ENCODE assay signal across 13 cellular contexts in the genomic region with DNA sequence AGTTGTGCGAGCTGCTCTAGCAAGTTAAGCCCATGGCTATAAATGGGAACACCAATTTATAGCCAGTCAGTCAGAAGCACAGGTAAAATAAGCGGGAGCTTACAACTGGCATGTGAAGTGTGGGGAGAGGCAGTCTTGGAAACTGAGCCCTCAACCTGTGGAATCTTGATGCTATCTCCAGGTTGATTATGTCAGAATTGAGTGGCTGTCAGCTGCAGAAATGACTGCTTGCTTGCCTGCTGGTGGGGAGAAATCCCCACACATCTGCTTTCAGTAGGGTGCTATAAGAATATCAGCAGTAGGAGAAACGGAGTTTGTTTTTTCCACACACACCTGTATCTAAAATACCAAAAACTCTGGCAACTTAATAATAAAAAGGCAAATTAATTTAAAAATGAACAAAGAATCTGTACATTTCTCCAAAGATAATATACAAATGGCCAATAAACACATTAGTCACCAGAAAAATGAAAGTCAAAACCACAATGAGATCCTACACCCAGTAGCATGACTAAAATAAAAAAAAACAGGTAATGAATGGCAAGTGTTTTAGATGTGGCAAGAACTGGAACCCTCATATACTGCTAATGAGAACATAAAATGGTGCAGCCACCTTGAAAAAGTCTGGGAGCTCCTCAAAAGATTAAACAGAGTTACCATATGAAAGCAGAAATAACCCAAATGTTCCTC. TPM values are rescaled to one million over a fixed set of nuclear protein-coding genes. Genes with fewer than 3 reads are reported as not detected.
DNase-seq lines count a peak whose midpoint lies in the region; ATAC-seq and TF ChIP-seq lines count a peak whose summit lies in the region.
"Had no signal": no experiment of that assay in that cellular context is flagged by ENCODE, and none has a peak within 500 bp of the region (broad histone marks: within the 10 kb centered on the region; RNA-seq: fewer than 3 reads in every experiment).

No MANE protein-coding gene starts in this region.

- no peak overlapping the region for H2AFZ ChIP-seq in fibroblast of lung (ENCODE audit: low read length)

- TF ChIP-seq CTCF in fibroblast of lung (conservative IDR thresholded peaks at IDR 0.05 in 1 of 2, IDR thresholded peaks at IDR 0.05 in 1 of 2; ENCODE audit: low read depth in 1 of 2, low read length in 2 of 2), result no peak

- ATAC-seq in activated naive CD8-positive, alpha-beta T cell treated with anti-CD3 and anti-CD28 coated beads, Interleukin-2, amount 50 U/mL, for 24 hours, result peak; percentile 69
- ATAC-seq in stimulated activated naive CD8-positive, alpha-beta T cell treated with anti-CD3 and anti-CD28 coated beads, Interleukin-15, Interleukin-2, amounts not matched to agents 100 U/mL and 50 U/mL, for 24 hours, result peak; percentile 55
- ATAC-seq in HG02981 (IDR thresholded peaks at IDR 0.05; ENCODE audit: unreplicated experiment), result no peak
- ATAC-seq: Panc1 had no signal

- no peak overlapping the region for H3K4me3 Mint-ChIP-seq in activated naive CD8-positive, alpha-beta T cell treated with anti-CD3 and anti-CD28 coated beads, Interleukin-2, amount 50 U/mL, for 24 hours
- no peak overlapping the region for H3K4me3 Mint-ChIP-seq in activated naive CD8-positive, alpha-beta T cell treated with anti-CD3 and anti-CD28 coated beads for 36 hours
- H3K4me3 Mint-ChIP-seq: activated naive CD8-positive, alpha-beta T cell treated with anti-CD3 and anti-CD28 coated beads, Interleukin-2, amount 10 ng/mL, durations not matched to agents 7 days and 5 days; immature natural killer cell had no signal

- H3K9ac ChIP-seq in fibroblast of lung (ENCODE audit: insufficient read depth, low read length), result no peak overlapping the region

- H3K9me3 ChIP-seq in fibroblast of lung (ENCODE audit: control insufficient read depth, insufficient read depth, low read depth, low read length), result no peaks in the 10 kb centered on the region

- peak overlapping the region; percentile 29 for H3K27ac Mint-ChIP-seq in activated naive CD8-positive, alpha-beta T cell treated with anti-CD3 and anti-CD28 coated beads, Interleukin-2, amount 50 U/mL, for 24 hours
- no peak overlapping the region for H3K27ac Mint-ChIP-seq in activated naive CD8-positive, alpha-beta T cell treated with anti-CD3 and anti-CD28 coated beads for 36 hours
- H3K27ac Mint-ChIP-seq: activated naive CD8-positive, alpha-beta T cell treated with anti-CD3 and anti-CD28 coated beads, Interleukin-2, amount 10 ng/mL, durations not matched to agents 7 days and 5 days had no signal

- H3K36me3 Mint-ChIP-seq in activated naive CD8-positive, alpha-beta T cell treated with anti-CD3 and anti-CD28 coated beads, Interleukin-2, amount 50 U/mL, for 24 hours (ENCODE audit: low read depth), result peaks cover 3% of the 10 kb centered on the region
- peaks cover 4% of the 10 kb centered on the region for H3K36me3 Mint-ChIP-seq in activated naive CD8-positive, alpha-beta T cell treated with anti-CD3 and anti-CD28 coated beads for 36 hours
- H3K36me3 Mint-ChIP-seq: immature natural killer cell had no signal

- no peak overlapping the region for H3K4me2 ChIP-seq in fibroblast of lung (ENCODE audit: extremely low read depth, insufficient read depth, low read length)

- H3K27ac ChIP-seq in fibroblast of lung (ENCODE audit: insufficient read depth, low read length), result no peak overlapping the region

- no peaks in the 10 kb centered on the region for H3K27me3 Mint-ChIP-seq in activated naive CD8-positive, alpha-beta T cell treated with anti-CD3 and anti-CD28 coated beads, Interleukin-2, amount 50 U/mL, for 24 hours
- no peaks in the 10 kb centered on the region for H3K27me3 Mint-ChIP-seq in activated naive CD8-positive, alpha-beta T cell treated with anti-CD3 and anti-CD28 coated beads for 36 hours
- H3K27me3 Mint-ChIP-seq: activated naive CD8-positive, alpha-beta T cell treated with anti-CD3 and anti-CD28 coated beads, Interleukin-2, amount 10 ng/mL, durations not matched to agents 7 days and 5 days had no signal

- H3K79me2 ChIP-seq in fibroblast of lung (ENCODE audit: control insufficient read depth, insufficient read depth, low read length), result peaks cover 67% of the 10 kb centered on the region

- peaks cover 12% of the 10 kb centered on the region for H3K4me1 ChIP-seq in fibroblast of lung (ENCODE audit: control insufficient read depth, extremely low read depth, insufficient read depth, low read length)

- H3K27me3 ChIP-seq in fibroblast of lung (ENCODE audit: control insufficient read depth, insufficient read depth, low read length), result no peaks in the 10 kb centered on the region

- DNase-seq in activated naive CD8-positive, alpha-beta T cell treated with anti-CD3 and anti-CD28 coated beads, Interleukin-2, amount 50 U/mL, for 24 hours, result no peak
- DNase-seq in activated naive CD8-positive, alpha-beta T cell treated with anti-CD3 and anti-CD28 coated beads for 36 hours, result no peak
- DNase-seq in LHCN-M2 (ENCODE audit: low read depth), result peak; percentile 34
- peak; percentile 38 to 62 for DNase-seq in fibroblast of lung (ENCODE audit: low read depth in 2 of 2)
- DNase-seq in stimulated activated naive CD8-positive, alpha-beta T cell treated with anti-CD3 and anti-CD28 coated beads, Interleukin-15, Interleukin-2, amounts not matched to agents 100 U/mL and 50 U/mL, for 24 hours, result no peak
- DNase-seq in NAMALWA (ENCODE audit: low spot score), result no peak
- no peak for DNase-seq in amniotic stem cell (lab: John Stamatoyannopoulos, UW)
- DNase-seq: activated naive CD8-positive, alpha-beta T cell treated with anti-CD3 and anti-CD28 coated beads, Interleukin-2, amount 10 ng/mL, durations not matched to agents 7 days and 5 days; AML-193; immature natural killer cell; stimulated activated naive CD4-positive, alpha-beta T cell treated with Interleukin-2 at 50 U/mL for 16 hours had no signal

- no peak overlapping the region for H3K4me3 ChIP-seq in fibroblast of lung (replicated peaks in 1 of 4; ENCODE audit: control extremely low read depth in 1 of 4, insufficient read depth in 1 of 4, low read depth in 3 of 4, low read length in 4 of 4)

- peaks cover 2% of the 10 kb centered on the region for H4K20me1 ChIP-seq in fibroblast of lung (ENCODE audit: control insufficient read depth, extremely low read depth, insufficient read depth, low read length)

- peaks cover 15% of the 10 kb centered on the region for H3K4me1 Mint-ChIP-seq in activated naive CD8-positive, alpha-beta T cell treated with anti-CD3 and anti-CD28 coated beads, Interleukin-2, amount 50 U/mL, for 24 hours
- H3K4me1 Mint-ChIP-seq in activated naive CD8-positive, alpha-beta T cell treated with anti-CD3 and anti-CD28 coated beads for 36 hours, result peaks cover 23% of the 10 kb centered on the region

- H3K9me3 Mint-ChIP-seq in activated naive CD8-positive, alpha-beta T cell treated with anti-CD3 and anti-CD28 coated beads, Interleukin-2, amount 50 U/mL, for 24 hours, result no peaks in the 10 kb centered on the region
- no peaks in the 10 kb centered on the region for H3K9me3 Mint-ChIP-seq in activated naive CD8-positive, alpha-beta T cell treated with anti-CD3 and anti-CD28 coated beads for 36 hours
- H3K9me3 Mint-ChIP-seq: activated naive CD8-positive, alpha-beta T cell treated with anti-CD3 and anti-CD28 coated beads, Interleukin-2, amount 10 ng/mL, durations not matched to agents 7 days and 5 days; immature natural killer cell had no signal

- peaks cover 1% of the 10 kb centered on the region for H3K36me3 ChIP-seq in fibroblast of lung (ENCODE audit: control insufficient read depth, insufficient read depth, low read length)

RNA-seq across cellular contexts. Expression of a gene that starts 26.0 kb away (rescaled TPM):
- 10 to 100 TPM; 95.2 to 96.7 TPM for total RNA-seq in activated naive CD8-positive, alpha-beta T cell treated with anti-CD3 and anti-CD28 coated beads for 36 hours
- total RNA-seq in LHCN-M2 (2014; rRNA removed), result 90.6 and 106 TPM in 2 replicates
- polyA plus RNA-seq in LHCN-M2 (2012), result 198 TPM
- total RNA-seq in fibroblast of lung, result 81.7 and 152 TPM in 2 replicates
- polyA plus RNA-seq in fibroblast of lung, result 243 and 256 TPM in 2 replicates
- 314 and 333 TPM in 2 replicates for polyA plus RNA-seq in fibroblast of lung (2012)
- 304 and 360 TPM in 2 replicates for polyA minus RNA-seq in fibroblast of lung (ENCODE audit: low replicate concordance)

Comparison
In these comparisons a context has a peak if more than half of its experiments do, and no peak if none do; other contexts are left out.
1. DNase-seq: peak in LHCN-M2 (single experiment) and fibroblast of lung (2 of 2); none in activated naive CD8-positive, alpha-beta T cell treated with anti-CD3 and anti-CD28 coated beads, Interleukin-2, amount 50 U/mL, for 24 hours (single experiment), activated naive CD8-positive, alpha-beta T cell treated with anti-CD3 and anti-CD28 coated beads for 36 hours (single experiment), stimulated activated naive CD8-positive, alpha-beta T cell treated with anti-CD3 and anti-CD28 coated beads, Interleukin-15, Interleukin-2, amounts not matched to agents 100 U/mL and 50 U/mL, for 24 hours (single experiment), NAMALWA (single experiment) and amniotic stem cell (single experiment).